9 cellular contexts compared by ENCODE assay signal in the genomic region with DNA sequence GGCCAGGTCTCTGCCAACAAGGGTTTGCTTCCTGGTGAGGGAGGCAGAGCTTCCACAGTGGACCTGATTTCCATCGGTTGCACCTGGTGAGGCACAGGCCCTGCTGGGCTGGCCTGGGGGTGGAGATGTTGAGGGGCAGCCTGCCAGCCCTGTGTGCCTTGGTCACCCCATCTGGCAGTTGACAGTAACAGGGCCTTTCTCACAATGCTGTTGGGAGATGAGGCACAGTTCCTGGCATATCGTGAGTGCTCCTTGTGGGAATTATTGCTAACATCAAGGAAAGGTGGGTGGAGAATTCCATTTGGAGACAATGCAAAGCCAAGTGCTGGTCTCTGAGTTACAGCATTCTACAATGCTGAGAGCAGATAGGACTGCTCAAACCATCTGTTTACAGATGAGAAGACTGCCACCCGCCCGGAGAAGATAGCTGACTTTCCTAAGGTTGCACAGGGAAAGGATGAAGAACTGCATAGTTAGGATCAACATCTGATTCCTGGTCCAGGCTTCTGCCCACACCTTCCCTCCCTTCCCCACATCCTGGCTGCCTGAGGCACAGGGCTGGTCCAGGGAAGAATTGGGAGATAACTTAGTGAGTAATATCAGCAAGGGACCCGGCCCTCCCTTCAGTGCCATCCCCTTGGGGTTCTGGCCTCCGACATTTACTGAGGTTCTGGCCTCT. TPM values are rescaled to one million over a fixed set of nuclear protein-coding genes. Genes with fewer than 3 reads are reported as not detected.
A peak's percentile ranks its signal among the peaks of the same experiment; 100 is the strongest.
DNase-seq lines count a peak whose midpoint lies in the region; ATAC-seq and TF ChIP-seq lines count a peak whose summit lies in the region.
"Had no signal": no experiment of that assay in that cellular context is flagged by ENCODE, and none has a peak within 500 bp of the region (broad histone marks: within the 10 kb centered on the region; RNA-seq: fewer than 3 reads in every experiment).

No MANE protein-coding gene starts in this region.

- 71% methylated on average over 6 of the region's 6 CpGs for WGBS in liver

- H3K4me3 ChIP-seq in HUES6 (ENCODE audit: low read depth, low read length) (peak overlapping the region; percentile 90), liver (ENCODE audit: low read depth in 1 of 3, low read length in 3 of 3) (peak overlapping the region; percentile 56 to 86 (median 80))

- no peak overlapping the region for H3K27ac Mint-ChIP-seq in central memory CD8-positive, alpha-beta T cell (ENCODE audit: low read depth)
- H3K27ac Mint-ChIP-seq in activated T-helper 2 cell treated with anti-CD3 and anti-CD28 coated beads, Interferon-gamma antibody, Interleukin-2, Interleukin-4, amounts not matched to agents 10 μg/mL and 5 μg/mL and 100 μg/mL, durations not matched to agents 14 hours and 24 hours and 36 hours = no peak overlapping the region

- peaks cover 33% of the 10 kb centered on the region for H3K27me3 ChIP-seq in HUES6 (ENCODE audit: control insufficient read depth, insufficient read depth, low read length)
- H3K27me3 ChIP-seq in liver (ENCODE audit: control insufficient read depth in 4 of 4, insufficient read depth in 4 of 4, low read length in 3 of 4) = no peaks in the 10 kb centered on the region

- no peaks in the 10 kb centered on the region for H3K9me3 Mint-ChIP-seq in central memory CD8-positive, alpha-beta T cell
- H3K9me3 Mint-ChIP-seq in activated T-helper 2 cell treated with anti-CD3 and anti-CD28 coated beads, Interferon-gamma antibody, Interleukin-2, Interleukin-4, amounts not matched to agents 10 μg/mL and 5 μg/mL and 100 μg/mL, durations not matched to agents 14 hours and 24 hours and 36 hours = no peaks in the 10 kb centered on the region

- H3K9me3 ChIP-seq in HUES6 (ENCODE audit: control insufficient read depth, insufficient read depth, low read depth, low read length) (no peaks in the 10 kb centered on the region), liver (ENCODE audit: control insufficient read depth in 4 of 4, low read length in 3 of 4) (no peaks in the 10 kb centered on the region)

- ATAC-seq in central memory CD8-positive, alpha-beta T cell (replicated peaks; ENCODE audit: extremely low read depth, poor library complexity, severe bottlenecking) = no peak
- ATAC-seq in HG02938 (IDR thresholded peaks at IDR 0.05; ENCODE audit: unreplicated experiment) = no peak

- no peaks in the 10 kb centered on the region for H3K36me3 Mint-ChIP-seq in central memory CD8-positive, alpha-beta T cell (ENCODE audit: insufficient read depth)
- no peaks in the 10 kb centered on the region for H3K36me3 Mint-ChIP-seq in activated T-helper 2 cell treated with anti-CD3 and anti-CD28 coated beads, Interferon-gamma antibody, Interleukin-2, Interleukin-4, amounts not matched to agents 10 μg/mL and 5 μg/mL and 100 μg/mL, durations not matched to agents 14 hours and 24 hours and 36 hours (ENCODE audit: low read depth)

- H3K27me3 Mint-ChIP-seq in central memory CD8-positive, alpha-beta T cell = peaks cover 86% of the 10 kb centered on the region
- H3K27me3 Mint-ChIP-seq in activated T-helper 2 cell treated with anti-CD3 and anti-CD28 coated beads, Interferon-gamma antibody, Interleukin-2, Interleukin-4, amounts not matched to agents 10 μg/mL and 5 μg/mL and 100 μg/mL, durations not matched to agents 14 hours and 24 hours and 36 hours (ENCODE audit: low read depth) = peaks cover 57% of the 10 kb centered on the region

- no peak for DNase-seq in central memory CD8-positive, alpha-beta T cell (ENCODE audit: low spot score in 2 of 2)
- DNase-seq in superior temporal gyrus (ENCODE audit: extremely low spot score) (peak; percentile 10), CD1c-positive myeloid dendritic cell (ENCODE audit: extremely low spot score) (no peak)
- no peak for DNase-seq in activated T-helper 2 cell treated with anti-CD3 and anti-CD28 coated beads, Interferon-gamma antibody, Interleukin-2, Interleukin-4, amounts not matched to agents 10 μg/mL and 5 μg/mL and 100 μg/mL, durations not matched to agents 14 hours and 24 hours and 36 hours (ENCODE audit: low spot score)
- DNase-seq: MM.1S, occipital lobe had no signal

- H3K27ac ChIP-seq in HUES6 (ENCODE audit: low read depth, low read length) (no peak overlapping the region), liver (ENCODE audit: low read depth in 1 of 2, low read length in 2 of 2) (peak overlapping the region; percentile 84 to 96)

- TF ChIP-seq RAD21 in liver (IDR thresholded peaks at IDR 0.05) = no peak

- intact Hi-C loops in activated T-helper 2 cell treated with anti-CD3 and anti-CD28 coated beads, Interferon-gamma antibody, Interleukin-2, Interleukin-4, amounts not matched to agents 10 μg/mL and 5 μg/mL and 100 μg/mL, durations not matched to agents 14 hours and 24 hours and 36 hours (cut with micrococcal nuclease) = no loop called here

- peak overlapping the region; percentile 77 for H3K4me3 Mint-ChIP-seq in central memory CD8-positive, alpha-beta T cell
- H3K4me3 Mint-ChIP-seq in activated T-helper 2 cell treated with anti-CD3 and anti-CD28 coated beads, Interferon-gamma antibody, Interleukin-2, Interleukin-4, amounts not matched to agents 10 μg/mL and 5 μg/mL and 100 μg/mL, durations not matched to agents 14 hours and 24 hours and 36 hours (ENCODE audit: low read depth) = no peak overlapping the region

- H3K4me1 Mint-ChIP-seq in central memory CD8-positive, alpha-beta T cell = peaks cover 6% of the 10 kb centered on the region
- H3K4me1 Mint-ChIP-seq in activated T-helper 2 cell treated with anti-CD3 and anti-CD28 coated beads, Interferon-gamma antibody, Interleukin-2, Interleukin-4, amounts not matched to agents 10 μg/mL and 5 μg/mL and 100 μg/mL, durations not matched to agents 14 hours and 24 hours and 36 hours (ENCODE audit: low read depth) = peaks cover 3% of the 10 kb centered on the region

- TF ChIP-seq CTCF in liver (IDR thresholded peaks at IDR 0.05; ENCODE audit: low read depth, low read length, missing input control) = no peak

- H3K9ac ChIP-seq in HUES6 (ENCODE audit: low read length) (peak overlapping the region; percentile 67), liver (ENCODE audit: low read depth in 1 of 2, low read length in 2 of 2) (peak overlapping the region; percentile 39 to 80)

- no peaks in the 10 kb centered on the region for H3K36me3 ChIP-seq in HUES6 (ENCODE audit: control insufficient read depth, insufficient read depth, low read length)
- H3K36me3 ChIP-seq in liver (ENCODE audit: control insufficient read depth in 4 of 4, insufficient read depth in 3 of 4, low read depth in 1 of 4, low read length in 3 of 4) = no peaks in the 10 kb centered on the region

- peaks cover 15% of the 10 kb centered on the region for H3K4me1 ChIP-seq in HUES6 (ENCODE audit: control insufficient read depth, insufficient read depth, low read length)
- H3K4me1 ChIP-seq in liver (ENCODE audit: control insufficient read depth in 4 of 4, insufficient read depth in 4 of 4, low read length in 3 of 4) = peaks cover 12 to 47% (median 28%) of the 10 kb centered on the region in 4 donors

TF ChIP-seq in liver, 16 proteins besides CTCF, POLR2A, EP300 and RAD21:
- TF ChIP-seq MAX (IDR thresholded peaks at IDR 0.05) = no peak
- TF ChIP-seq, protein P1, sequence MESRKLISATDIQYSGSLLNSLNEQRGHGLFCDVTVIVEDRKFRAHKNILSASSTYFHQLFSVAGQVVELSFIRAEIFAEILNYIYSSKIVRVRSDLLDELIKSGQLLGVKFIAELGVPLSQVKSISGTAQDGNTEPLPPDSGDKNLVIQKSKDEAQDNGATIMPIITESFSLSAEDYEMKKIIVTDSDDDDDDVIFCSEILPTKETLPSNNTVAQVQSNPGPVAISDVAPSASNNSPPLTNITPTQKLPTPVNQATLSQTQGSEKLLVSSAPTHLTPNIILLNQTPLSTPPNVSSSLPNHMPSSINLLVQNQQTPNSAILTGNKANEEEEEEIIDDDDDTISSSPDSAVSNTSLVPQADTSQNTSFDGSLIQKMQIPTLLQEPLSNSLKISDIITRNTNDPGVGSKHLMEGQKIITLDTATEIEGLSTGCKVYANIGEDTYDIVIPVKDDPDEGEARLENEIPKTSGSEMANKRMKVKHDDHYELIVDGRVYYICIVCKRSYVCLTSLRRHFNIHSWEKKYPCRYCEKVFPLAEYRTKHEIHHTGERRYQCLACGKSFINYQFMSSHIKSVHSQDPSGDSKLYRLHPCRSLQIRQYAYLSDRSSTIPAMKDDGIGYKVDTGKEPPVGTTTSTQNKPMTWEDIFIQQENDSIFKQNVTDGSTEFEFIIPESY (IDR thresholded peaks at IDR 0.05) = no peak
- TF ChIP-seq JUND (IDR thresholded peaks at IDR 0.05) = no peak
- TF ChIP-seq, protein P2, sequence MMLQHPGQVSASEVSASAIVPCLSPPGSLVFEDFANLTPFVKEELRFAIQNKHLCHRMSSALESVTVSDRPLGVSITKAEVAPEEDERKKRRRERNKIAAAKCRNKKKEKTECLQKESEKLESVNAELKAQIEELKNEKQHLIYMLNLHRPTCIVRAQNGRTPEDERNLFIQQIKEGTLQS (IDR thresholded peaks at IDR 0.05) = no peak
- TF ChIP-seq HNF4A (conservative IDR thresholded peaks at IDR 0.05) = no peak
- TF ChIP-seq FOXA1 (IDR thresholded peaks at IDR 0.05) = no peak
- no peak for TF ChIP-seq TAF1 (conservative IDR thresholded peaks at IDR 0.05)
- TF ChIP-seq EGR1 (IDR thresholded peaks at IDR 0.05; ENCODE audit: low read depth in 2 of 2) = no peak
- TF ChIP-seq YY1 (IDR thresholded peaks at IDR 0.05) = no peak
- TF ChIP-seq FOXA2 (IDR thresholded peaks at IDR 0.05) = no peak
- TF ChIP-seq HNF4G (IDR thresholded peaks at IDR 0.05) = no peak
- no peak for TF ChIP-seq SP1 (IDR thresholded peaks at IDR 0.05)
- TF ChIP-seq NR2F2 (IDR thresholded peaks at IDR 0.05) = no peak

RNA-seq across cellular contexts. Expression of gene SERINC2, which starts 1.8 kb away (rescaled TPM):
- 10 to 100 TPM in 1 of 2 donors, 1 to 10 TPM in 1; 4.9 to 27.8 TPM for total RNA-seq in liver
- 10 to 100 TPM; 49.6 to 66.4 TPM for polyA plus RNA-seq in liver
- total RNA-seq in activated T-helper 2 cell treated with anti-CD3 and anti-CD28 coated beads, Interferon-gamma antibody, Interleukin-2, Interleukin-4, amounts not matched to agents 10 μg/mL and 5 μg/mL and 100 μg/mL, durations not matched to agents 14 hours and 24 hours and 36 hours = 0.21 and 0.27 TPM in 2 replicates

RNA-seq across cellular contexts. Expression of gene FABP3, which starts 42.0 kb away (rescaled TPM):
- 10 to 100 TPM in 1 of 2 donors, 1 to 10 TPM in 1; 4.2 to 28.2 TPM for total RNA-seq in liver
- 1 to 10 TPM; 2.8 to 6.1 TPM for polyA plus RNA-seq in liver
- total RNA-seq in activated T-helper 2 cell treated with anti-CD3 and anti-CD28 coated beads, Interferon-gamma antibody, Interleukin-2, Interleukin-4, amounts not matched to agents 10 μg/mL and 5 μg/mL and 100 μg/mL, durations not matched to agents 14 hours and 24 hours and 36 hours = not detected in 2 replicates
